11 cellular contexts compared by ENCODE assay signal in genomic region chr19:55070755-55071502, GRCh38. TPM values are rescaled to one million over a fixed set of nuclear protein-coding genes. Genes with fewer than 3 reads are reported as not detected.
DNase-seq lines count a peak whose midpoint lies in the region; ATAC-seq, FAIRE-seq and TF ChIP-seq lines count a peak whose summit lies in the region.
"Had no signal": no experiment of that assay in that cellular context is flagged by ENCODE, and none has a peak within 500 bp of the region (broad histone marks: within the 10 kb centered on the region; RNA-seq: fewer than 3 reads in every experiment).

No MANE protein-coding gene starts in this region.

- no peak overlapping the region for H3K27ac ChIP-seq in keratinocyte (ENCODE audit: control insufficient read depth, insufficient read depth, low read length)

- peaks cover 24% of the 10 kb centered on the region for H3K27me3 Mint-ChIP-seq in HFFc6 (ENCODE audit: insufficient read depth)
- peaks cover 24% of the 10 kb centered on the region for H3K27me3 Mint-ChIP-seq in T-helper 17 cell
- peaks cover 54% of the 10 kb centered on the region for H3K27me3 Mint-ChIP-seq in activated T-helper 1 cell treated with anti-CD3 and anti-CD28 coated beads, Interleukin-12 subunit alpha, Interleukin-12 subunit beta, Interleukin-2, Interleukin-4 antibody, amounts not matched to agents 30 ng/mL and 10 ng/mL and 1 ng/mL, durations not matched to agents 14 hours and 24 hours and 36 hours (ENCODE audit: insufficient read depth)

- peaks cover 4% of the 10 kb centered on the region; the same call in 1 of the 2 replicates for H3K36me3 Mint-ChIP-seq in HFFc6 (ENCODE audit: low read depth)
- peaks cover 2% of the 10 kb centered on the region for H3K36me3 Mint-ChIP-seq in T-helper 17 cell (ENCODE audit: low read depth)
- peaks cover 1% of the 10 kb centered on the region for H3K36me3 Mint-ChIP-seq in activated T-helper 1 cell treated with anti-CD3 and anti-CD28 coated beads, Interleukin-12 subunit alpha, Interleukin-12 subunit beta, Interleukin-2, Interleukin-4 antibody, amounts not matched to agents 30 ng/mL and 10 ng/mL and 1 ng/mL, durations not matched to agents 14 hours and 24 hours and 36 hours (ENCODE audit: low read depth)
- H3K36me3 Mint-ChIP-seq: stimulated activated memory B cell treated with anti-CD40 and anti-IgM and Interleukin-4, amounts not matched to agents 10 μg/mL and 1 μg/mL and 100 μg/mL, for 72 hours had no signal

- H3K4me3 ChIP-seq in keratinocyte (ENCODE audit: control insufficient read depth in 2 of 3, extremely low read depth in 1 of 3, insufficient read depth in 2 of 3, low read depth in 1 of 3, low read length in 3 of 3) = no peak overlapping the region

- H3K79me2 ChIP-seq in keratinocyte (ENCODE audit: control insufficient read depth, insufficient read depth, low read length) = no peaks in the 10 kb centered on the region

- ATAC-seq in T-helper 17 cell = peak; percentile 50
- ATAC-seq: stimulated activated memory B cell treated with anti-CD40 and anti-IgM and Interleukin-4, amounts not matched to agents 10 μg/mL and 1 μg/mL and 100 μg/mL, for 72 hours had no signal

- peaks cover 24% of the 10 kb centered on the region for H3K4me1 ChIP-seq in keratinocyte (ENCODE audit: control insufficient read depth, extremely low read depth, insufficient read depth, low read length)

- H3K4me1 Mint-ChIP-seq in HFFc6 (ENCODE audit: low read depth) = peaks cover 15% of the 10 kb centered on the region
- H3K4me1 Mint-ChIP-seq in T-helper 17 cell = peaks cover 20% of the 10 kb centered on the region
- peaks cover 9% of the 10 kb centered on the region for H3K4me1 Mint-ChIP-seq in activated T-helper 1 cell treated with anti-CD3 and anti-CD28 coated beads, Interleukin-12 subunit alpha, Interleukin-12 subunit beta, Interleukin-2, Interleukin-4 antibody, amounts not matched to agents 30 ng/mL and 10 ng/mL and 1 ng/mL, durations not matched to agents 14 hours and 24 hours and 36 hours (ENCODE audit: low read depth)

- peak; percentile 23 for FAIRE-seq in keratinocyte (lab: Jason Lieb, UNC)

- H3K9me1 ChIP-seq in keratinocyte (ENCODE audit: control insufficient read depth, extremely low read depth, insufficient read depth, low read length) = no peaks in the 10 kb centered on the region

- TF ChIP-seq CTCF in HFFc6 (IDR thresholded peaks at IDR 0.05) = no peak
- TF ChIP-seq CTCF in keratinocyte (optimal IDR thresholded peaks at IDR 0.05 in 1 of 3, IDR thresholded peaks at IDR 0.05 in 1 of 3, conservative IDR thresholded peaks at IDR 0.05 in 1 of 3; ENCODE audit: extremely low read depth in 1 of 3, insufficient read depth in 2 of 3, low read length in 3 of 3) = no peak

- DNase-seq in AG08396 (ENCODE audit: low spot score) (peak; percentile 85), HFFc6 (peak; percentile 57), T-helper 17 cell (no peak), keratinocyte (ENCODE audit: low read depth, low spot score) (no peak), mesenteric fat pad (ENCODE audit: low spot score) (no peak), HuH-7 (ENCODE audit: low spot score) (no peak)
- DNase-seq in stimulated activated naive CD4-positive, alpha-beta T cell treated with Interleukin-2 at 50 U/mL for 16 hours (lab: John Stamatoyannopoulos, UW) = no peak
- DNase-seq in activated T-helper 1 cell treated with anti-CD3 and anti-CD28 coated beads, Interleukin-12 subunit alpha, Interleukin-12 subunit beta, Interleukin-2, Interleukin-4 antibody, amounts not matched to agents 30 ng/mL and 10 ng/mL and 1 ng/mL, durations not matched to agents 14 hours and 24 hours and 36 hours (ENCODE audit: low spot score) = no peak

- dilution Hi-C loops in keratinocyte (cut with MboI; ENCODE audit: extremely low pct_ligation_motif_present, low sequenced_read_pairs) = no loop called here

- no peaks in the 10 kb centered on the region for H4K20me1 ChIP-seq in keratinocyte (ENCODE audit: control insufficient read depth, extremely low read depth, insufficient read depth, low read length)

- intact Hi-C loops in activated T-helper 1 cell treated with anti-CD3 and anti-CD28 coated beads, Interleukin-12 subunit alpha, Interleukin-12 subunit beta, Interleukin-2, Interleukin-4 antibody, amounts not matched to agents 30 ng/mL and 10 ng/mL and 1 ng/mL, durations not matched to agents 14 hours and 24 hours and 36 hours (cut with micrococcal nuclease) = no loop called here

- H3K36me3 ChIP-seq in keratinocyte (ENCODE audit: control insufficient read depth in 2 of 2, extremely low read depth in 1 of 2, insufficient read depth in 2 of 2, low read length in 2 of 2) = no peaks in the 10 kb centered on the region

- H3K9me3 Mint-ChIP-seq in HFFc6 = no peaks in the 10 kb centered on the region
- H3K9me3 Mint-ChIP-seq in activated T-helper 1 cell treated with anti-CD3 and anti-CD28 coated beads, Interleukin-12 subunit alpha, Interleukin-12 subunit beta, Interleukin-2, Interleukin-4 antibody, amounts not matched to agents 30 ng/mL and 10 ng/mL and 1 ng/mL, durations not matched to agents 14 hours and 24 hours and 36 hours = no peaks in the 10 kb centered on the region
- H3K9me3 Mint-ChIP-seq: activated T-helper 2 cell treated with anti-CD3 and anti-CD28 coated beads, Interferon-gamma antibody, Interleukin-2, Interleukin-4, amounts not matched to agents 10 μg/mL and 5 μg/mL and 100 μg/mL, durations not matched to agents 14 hours and 24 hours and 36 hours had no signal

- H3K4me3 Mint-ChIP-seq in HFFc6 (no peak overlapping the region), T-helper 17 cell (peak overlapping the region; percentile 21)
- no peak overlapping the region for H3K4me3 Mint-ChIP-seq in activated T-helper 1 cell treated with anti-CD3 and anti-CD28 coated beads, Interleukin-12 subunit alpha, Interleukin-12 subunit beta, Interleukin-2, Interleukin-4 antibody, amounts not matched to agents 30 ng/mL and 10 ng/mL and 1 ng/mL, durations not matched to agents 14 hours and 24 hours and 36 hours
- H3K4me3 Mint-ChIP-seq: stimulated activated memory B cell treated with anti-CD40 and anti-IgM and Interleukin-4, amounts not matched to agents 10 μg/mL and 1 μg/mL and 100 μg/mL, for 72 hours had no signal

- H3K9ac ChIP-seq in keratinocyte (ENCODE audit: control insufficient read depth, extremely low read depth, insufficient read depth, low read length) = no peak overlapping the region

- H3K9me3 ChIP-seq in T-helper 17 cell (ENCODE audit: control insufficient read depth, low read length, poor library complexity, severe bottlenecking) (no peaks in the 10 kb centered on the region), keratinocyte (ENCODE audit: control insufficient read depth, low read depth, low read length) (no peaks in the 10 kb centered on the region)

- no peak overlapping the region for H3K27ac Mint-ChIP-seq in HFFc6
- H3K27ac Mint-ChIP-seq in T-helper 17 cell = peak overlapping the region; percentile 1
- no peak overlapping the region for H3K27ac Mint-ChIP-seq in activated T-helper 1 cell treated with anti-CD3 and anti-CD28 coated beads, Interleukin-12 subunit alpha, Interleukin-12 subunit beta, Interleukin-2, Interleukin-4 antibody, amounts not matched to agents 30 ng/mL and 10 ng/mL and 1 ng/mL, durations not matched to agents 14 hours and 24 hours and 36 hours
- H3K27ac Mint-ChIP-seq: activated T-helper 2 cell treated with anti-CD3 and anti-CD28 coated beads, Interferon-gamma antibody, Interleukin-2, Interleukin-4, amounts not matched to agents 10 μg/mL and 5 μg/mL and 100 μg/mL, durations not matched to agents 14 hours and 24 hours and 36 hours; stimulated activated memory B cell treated with anti-CD40 and anti-IgM and Interleukin-4, amounts not matched to agents 10 μg/mL and 1 μg/mL and 100 μg/mL, for 72 hours had no signal

- no peak overlapping the region for H2AFZ ChIP-seq in keratinocyte (ENCODE audit: control insufficient read depth, low read length)

- H3K27me3 ChIP-seq in keratinocyte (ENCODE audit: control insufficient read depth, extremely low read depth, insufficient read depth, low read length) = peaks cover 25% of the 10 kb centered on the region

- H3K4me2 ChIP-seq in keratinocyte (ENCODE audit: control insufficient read depth, extremely low read depth, insufficient read depth, low read depth, low read length) = no peak overlapping the region

RNA-seq across cellular contexts. Expression of gene EPS8L1, which starts 4.7 kb away (rescaled TPM):
- total RNA-seq in HFFc6 (2021; fragmentation: NEBNext Ultra II Directional; extraction: Animal tissue kit (Norgen Biotek cat#: 25700)) = under 1 TPM in 5 of 6 experiments, not detected in 1; 0.55 to 0.94 (median 0.64) TPM
- 1 to 10 TPM; 1.8 to 3.3 TPM for total RNA-seq in T-helper 17 cell
- 20.1 to 37.3 TPM (median 26.0 TPM) in 3 replicates for polyA plus RNA-seq in keratinocyte
- 273 TPM for polyA plus RNA-seq in keratinocyte (2011; ENCODE audit: low read depth)
- polyA plus RNA-seq in keratinocyte (2011; cell fraction: cytosol; rRNA removed) = 16.9 and 29.1 TPM in 2 replicates
- polyA plus RNA-seq in keratinocyte (2011; cell fraction: nucleus; rRNA removed) = 128 and 147 TPM in 2 replicates
- 33.8 and 363 TPM in 2 replicates for polyA plus RNA-seq in keratinocyte (2012; ENCODE audit: low replicate concordance)
- polyA minus RNA-seq in keratinocyte = 23.5 to 49.5 TPM (median 38.9 TPM) in 3 replicates
- 27.6 TPM for polyA minus RNA-seq in keratinocyte (2011; cell fraction: cytosol; rRNA and poly(A)+ RNA removed)
- polyA minus RNA-seq in keratinocyte (2011; cell fraction: nucleus; rRNA and poly(A)+ RNA removed) = 25.4 and 32.1 TPM in 2 replicates
- 0.58 TPM for total RNA-seq in mesenteric fat pad
- 3.3 and 6.0 TPM in 2 replicates for total RNA-seq in activated T-helper 1 cell treated with anti-CD3 and anti-CD28 coated beads, Interleukin-12 subunit alpha, Interleukin-12 subunit beta, Interleukin-2, Interleukin-4 antibody, amounts not matched to agents 30 ng/mL and 10 ng/mL and 1 ng/mL, durations not matched to agents 14 hours and 24 hours and 36 hours

RNA-seq across cellular contexts. Expression of gene RDH13, which starts 8.0 kb away (rescaled TPM):
- 1 to 10 TPM; 2.4 to 3.3 (median 2.8) TPM for total RNA-seq in HFFc6 (2021; fragmentation: NEBNext Ultra II Directional; extraction: Animal tissue kit (Norgen Biotek cat#: 25700))
- 10 to 100 TPM; 11.3 to 12.9 TPM for total RNA-seq in T-helper 17 cell
- polyA plus RNA-seq in keratinocyte = 10.6 to 16.3 TPM (median 11.9 TPM) in 3 replicates
- 24.6 TPM for polyA plus RNA-seq in keratinocyte (2011; ENCODE audit: low read depth)
- 9.4 and 10.7 TPM in 2 replicates for polyA plus RNA-seq in keratinocyte (2011; cell fraction: cytosol; rRNA removed)
- polyA plus RNA-seq in keratinocyte (2011; cell fraction: nucleus; rRNA removed) = 28.4 and 30.3 TPM in 2 replicates
- polyA plus RNA-seq in keratinocyte (2012; ENCODE audit: low replicate concordance) = 10.6 and 59.3 TPM in 2 replicates
- 13.5 to 28.4 TPM (median 17.9 TPM) in 3 replicates for polyA minus RNA-seq in keratinocyte
- 12.1 TPM for polyA minus RNA-seq in keratinocyte (2011; cell fraction: cytosol; rRNA and poly(A)+ RNA removed)
- 20.5 and 21.5 TPM in 2 replicates for polyA minus RNA-seq in keratinocyte (2011; cell fraction: nucleus; rRNA and poly(A)+ RNA removed)
- total RNA-seq in mesenteric fat pad = 8.2 TPM
- total RNA-seq in activated T-helper 1 cell treated with anti-CD3 and anti-CD28 coated beads, Interleukin-12 subunit alpha, Interleukin-12 subunit beta, Interleukin-2, Interleukin-4 antibody, amounts not matched to agents 30 ng/mL and 10 ng/mL and 1 ng/mL, durations not matched to agents 14 hours and 24 hours and 36 hours = 21.7 and 26.4 TPM in 2 replicates

RNA-seq across cellular contexts. Expression of gene GP6, which starts 32.9 kb away (rescaled TPM):
- total RNA-seq in HFFc6 (2021; fragmentation: NEBNext Ultra II Directional; extraction: Animal tissue kit (Norgen Biotek cat#: 25700)) = not detected
- 10 to 100 TPM in 1 of 2 donors, 1 to 10 TPM in 1; 1.8 to 22.1 TPM for total RNA-seq in T-helper 17 cell
- 0.04 to 0.09 TPM in 2 of 3 replicates, not detected in the other for polyA plus RNA-seq in keratinocyte
- polyA plus RNA-seq in keratinocyte (2011; ENCODE audit: low read depth) = not detected
- polyA plus RNA-seq in keratinocyte (2011; cell fraction: cytosol; rRNA removed) = 0.04 and 0.06 TPM in 2 replicates
- polyA plus RNA-seq in keratinocyte (2011; cell fraction: nucleus; rRNA removed) = 0.25 and 0.31 TPM in 2 replicates
- polyA plus RNA-seq in keratinocyte (2012; ENCODE audit: low replicate concordance) = 0.66 TPM in 1 of 2 replicates, not detected in the other
- polyA minus RNA-seq in keratinocyte = 0.13 to 0.20 TPM in 2 of 3 replicates, not detected in the other
- not detected for polyA minus RNA-seq in keratinocyte (2011; cell fraction: cytosol; rRNA and poly(A)+ RNA removed)
- polyA minus RNA-seq in keratinocyte (2011; cell fraction: nucleus; rRNA and poly(A)+ RNA removed) = 0.78 TPM in 1 of 2 replicates, not detected in the other
- 0.19 TPM for total RNA-seq in mesenteric fat pad
- total RNA-seq in activated T-helper 1 cell treated with anti-CD3 and anti-CD28 coated beads, Interleukin-12 subunit alpha, Interleukin-12 subunit beta, Interleukin-2, Interleukin-4 antibody, amounts not matched to agents 30 ng/mL and 10 ng/mL and 1 ng/mL, durations not matched to agents 14 hours and 24 hours and 36 hours = 0.59 TPM in 1 of 2 replicates, not detected in the other
- total RNA-seq: glomerular endothelial cell had no signal

RNA-seq across cellular contexts. Expression of gene PPP1R12C, which starts 46.5 kb away (rescaled TPM):
- total RNA-seq in HFFc6 (2021; fragmentation: NEBNext Ultra II Directional; extraction: Animal tissue kit (Norgen Biotek cat#: 25700)) = 10 to 100 TPM; 82.7 to 96.0 (median 91.9) TPM
- total RNA-seq in T-helper 17 cell = 100 to 1,000 TPM; 133 to 173 TPM
- polyA plus RNA-seq in keratinocyte = 22.9 to 41.2 TPM (median 24.7 TPM) in 3 replicates
- 15.7 TPM for polyA plus RNA-seq in keratinocyte (2011; ENCODE audit: low read depth)
- 7.6 and 16.9 TPM in 2 replicates for polyA plus RNA-seq in keratinocyte (2011; cell fraction: cytosol; rRNA removed)
- 83.9 and 118 TPM in 2 replicates for polyA plus RNA-seq in keratinocyte (2011; cell fraction: nucleus; rRNA removed)
- polyA plus RNA-seq in keratinocyte (2012; ENCODE audit: low replicate concordance) = 26.9 and 37.2 TPM in 2 replicates
- 11.8 to 24.6 TPM (median 18.4 TPM) in 3 replicates for polyA minus RNA-seq in keratinocyte
- polyA minus RNA-seq in keratinocyte (2011; cell fraction: cytosol; rRNA and poly(A)+ RNA removed) = 23.6 TPM
- polyA minus RNA-seq in keratinocyte (2011; cell fraction: nucleus; rRNA and poly(A)+ RNA removed) = 25.2 and 35.6 TPM in 2 replicates
- total RNA-seq in mesenteric fat pad = 130 TPM
- total RNA-seq in activated T-helper 1 cell treated with anti-CD3 and anti-CD28 coated beads, Interleukin-12 subunit alpha, Interleukin-12 subunit beta, Interleukin-2, Interleukin-4 antibody, amounts not matched to agents 30 ng/mL and 10 ng/mL and 1 ng/mL, durations not matched to agents 14 hours and 24 hours and 36 hours = 114 and 115 TPM in 2 replicates

Comparison
In these comparisons a context has a peak if more than half of its experiments do, and no peak if none do; other contexts are left out.
1. DNase-seq: peak in AG08396 (single experiment) and HFFc6 (single experiment); none in T-helper 17 cell (0 of 3), keratinocyte (single experiment), mesenteric fat pad (single experiment), stimulated activated naive CD4-positive, alpha-beta T cell treated with Interleukin-2 at 50 U/mL for 16 hours (single experiment), activated T-helper 1 cell treated with anti-CD3 and anti-CD28 coated beads, Interleukin-12 subunit alpha, Interleukin-12 subunit beta, Interleukin-2, Interleukin-4 antibody, amounts not matched to agents 30 ng/mL and 10 ng/mL and 1 ng/mL, durations not matched to agents 14 hours and 24 hours and 36 hours (single experiment) and HuH-7 (single experiment).